In the genomic region with DNA sequence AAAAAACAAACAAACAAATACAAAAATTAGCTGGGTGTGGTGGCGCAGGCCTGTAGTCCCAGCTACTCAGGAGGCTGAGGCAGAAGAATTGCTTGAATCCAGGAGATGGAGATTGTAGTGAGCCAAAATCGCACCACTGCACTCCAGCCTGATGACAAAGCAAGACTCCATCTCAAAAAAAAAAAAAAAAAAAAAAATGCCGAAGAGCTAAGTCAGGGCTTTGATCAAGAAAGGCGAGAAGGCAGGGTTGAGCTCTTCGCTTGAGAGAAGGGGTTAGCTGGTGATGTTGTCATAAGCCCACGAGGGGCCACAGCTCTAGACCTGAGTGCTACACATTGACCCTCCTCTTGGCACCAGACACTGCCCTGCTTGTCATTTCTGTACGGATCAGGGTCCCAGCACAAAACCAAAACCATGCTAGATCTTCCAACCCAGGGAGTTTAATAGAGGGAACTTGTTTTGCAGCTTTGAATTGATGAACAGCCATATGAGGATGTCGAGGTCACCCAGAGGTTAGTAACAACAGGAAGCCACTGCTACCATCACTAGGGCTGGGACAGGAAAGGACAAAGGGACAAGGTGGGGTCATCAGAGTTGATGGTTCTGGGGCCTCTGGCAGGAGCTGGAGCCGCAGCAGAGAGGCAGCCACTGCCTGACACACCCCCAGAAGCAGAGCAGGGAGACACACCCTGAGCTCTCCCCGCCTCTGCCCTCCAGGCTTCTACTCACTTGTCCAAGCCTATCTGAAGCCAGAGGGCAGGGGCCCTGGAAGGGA, we compare ENCODE assay signal across 1 cellular context.
TF ChIP-seq lines count a peak whose summit lies in the region.

No MANE protein-coding gene starts in this region.

TF ChIP-seq in HepG2, 621 proteins besides CTCF, POLR2A, EP300 and RAD21 (continued from another document and continues in another):
- TF ChIP-seq, protein P1, sequence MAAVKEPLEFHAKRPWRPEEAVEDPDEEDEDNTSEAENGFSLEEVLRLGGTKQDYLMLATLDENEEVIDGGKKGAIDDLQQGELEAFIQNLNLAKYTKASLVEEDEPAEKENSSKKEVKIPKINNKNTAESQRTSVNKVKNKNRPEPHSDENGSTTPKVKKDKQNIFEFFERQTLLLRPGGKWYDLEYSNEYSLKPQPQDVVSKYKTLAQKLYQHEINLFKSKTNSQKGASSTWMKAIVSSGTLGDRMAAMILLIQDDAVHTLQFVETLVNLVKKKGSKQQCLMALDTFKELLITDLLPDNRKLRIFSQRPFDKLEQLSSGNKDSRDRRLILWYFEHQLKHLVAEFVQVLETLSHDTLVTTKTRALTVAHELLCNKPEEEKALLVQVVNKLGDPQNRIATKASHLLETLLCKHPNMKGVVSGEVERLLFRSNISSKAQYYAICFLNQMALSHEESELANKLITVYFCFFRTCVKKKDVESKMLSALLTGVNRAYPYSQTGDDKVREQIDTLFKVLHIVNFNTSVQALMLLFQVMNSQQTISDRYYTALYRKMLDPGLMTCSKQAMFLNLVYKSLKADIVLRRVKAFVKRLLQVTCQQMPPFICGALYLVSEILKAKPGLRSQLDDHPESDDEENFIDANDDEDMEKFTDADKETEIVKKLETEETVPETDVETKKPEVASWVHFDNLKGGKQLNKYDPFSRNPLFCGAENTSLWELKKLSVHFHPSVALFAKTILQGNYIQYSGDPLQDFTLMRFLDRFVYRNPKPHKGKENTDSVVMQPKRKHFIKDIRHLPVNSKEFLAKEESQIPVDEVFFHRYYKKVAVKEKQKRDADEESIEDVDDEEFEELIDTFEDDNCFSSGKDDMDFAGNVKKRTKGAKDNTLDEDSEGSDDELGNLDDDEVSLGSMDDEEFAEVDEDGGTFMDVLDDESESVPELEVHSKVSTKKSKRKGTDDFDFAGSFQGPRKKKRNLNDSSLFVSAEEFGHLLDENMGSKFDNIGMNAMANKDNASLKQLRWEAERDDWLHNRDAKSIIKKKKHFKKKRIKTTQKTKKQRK (IDR thresholded peaks at IDR 0.05; ENCODE audit: low read length): no peak
- TF ChIP-seq SCMH1 (CRISPR knock-in tag; IDR thresholded peaks at IDR 0.05; ENCODE audit: borderline replicate concordance) (no peak), RELA (CRISPR knock-in tag; IDR thresholded peaks at IDR 0.05) (no peak), ATF6 (CRISPR knock-in tag; conservative IDR thresholded peaks at IDR 0.05) (no peak), SRY (CRISPR knock-in tag; IDR thresholded peaks at IDR 0.05) (no peak), POLR2AphosphoS2 (IDR thresholded peaks at IDR 0.05; ENCODE audit: low read depth, low read length) (no peak), ZNF121 (CRISPR knock-in tag; IDR thresholded peaks at IDR 0.05) (no peak), AGO1 (IDR thresholded peaks at IDR 0.05; ENCODE audit: low read depth, low read length, poor library complexity, severe bottlenecking) (no peak), ZNF577 (CRISPR knock-in tag; IDR thresholded peaks at IDR 0.05; ENCODE audit: borderline replicate concordance, low read depth) (no peak; the same call in 1 of the 2 replicates), ETV6 (CRISPR knock-in tag; conservative IDR thresholded peaks at IDR 0.05) (no peak), SATB2 (CRISPR knock-in tag; IDR thresholded peaks at IDR 0.05) (no peak), HIVEP1 (CRISPR knock-in tag; IDR thresholded peaks at IDR 0.05) (no peak), GLI4 (CRISPR knock-in tag; IDR thresholded peaks at IDR 0.05; ENCODE audit: borderline replicate concordance) (no peak), ELF4 (CRISPR knock-in tag; IDR thresholded peaks at IDR 0.05; ENCODE audit: borderline replicate concordance) (no peak), ZNF749 (CRISPR knock-in tag; IDR thresholded peaks at IDR 0.05; ENCODE audit: borderline replicate concordance) (no peak), ZNF816 (CRISPR knock-in tag; IDR thresholded peaks at IDR 0.05; ENCODE audit: borderline replicate concordance) (no peak), THAP11 (CRISPR knock-in tag; IDR thresholded peaks at IDR 0.05) (no peak), MXD4 (CRISPR knock-in tag; IDR thresholded peaks at IDR 0.05) (no peak), NRL (CRISPR knock-in tag; IDR thresholded peaks at IDR 0.05; ENCODE audit: borderline replicate concordance) (no peak), GABPB1 (CRISPR knock-in tag; IDR thresholded peaks at IDR 0.05) (0 out of 2 replicates have a peak, but pooled peaks have one; percentile 27), KDM6A (CRISPR knock-in tag; IDR thresholded peaks at IDR 0.05; ENCODE audit: low read depth) (no peak), PITX1 (CRISPR knock-in tag; IDR thresholded peaks at IDR 0.05) (peak; percentile 52; the same call in 1 of the 2 replicates), KLF6 (CRISPR knock-in tag; IDR thresholded peaks at IDR 0.05) (no peak), ARID5B (CRISPR knock-in tag; IDR thresholded peaks at IDR 0.05) (peak; percentile 53), CHCHD3 (CRISPR knock-in tag; IDR thresholded peaks at IDR 0.05) (no peak), REXO4 (CRISPR knock-in tag; IDR thresholded peaks at IDR 0.05; ENCODE audit: borderline replicate concordance) (no peak), MXI1 (IDR thresholded peaks at IDR 0.05; ENCODE audit: borderline replicate concordance, low read depth, low read length) (no peak), MTF1 (CRISPR knock-in tag; IDR thresholded peaks at IDR 0.05) (no peak), ZNF776 (CRISPR knock-in tag; IDR thresholded peaks at IDR 0.05) (no peak), ZZZ3 (CRISPR knock-in tag; IDR thresholded peaks at IDR 0.05; ENCODE audit: borderline replicate concordance) (peak; percentile 48; the same call in 1 of the 2 replicates), SIN3A (IDR thresholded peaks at IDR 0.05; ENCODE audit: borderline replicate concordance, low read depth, low read length) (no peak), TCF7 (IDR thresholded peaks at IDR 0.05; ENCODE audit: low read depth) (no peak; the same call in 1 of the 2 replicates), ZNF460 (CRISPR knock-in tag; IDR thresholded peaks at IDR 0.05; ENCODE audit: borderline replicate concordance) (no peak), DZIP1 (CRISPR knock-in tag; IDR thresholded peaks at IDR 0.05) (no peak)
- TF ChIP-seq, protein P2, sequence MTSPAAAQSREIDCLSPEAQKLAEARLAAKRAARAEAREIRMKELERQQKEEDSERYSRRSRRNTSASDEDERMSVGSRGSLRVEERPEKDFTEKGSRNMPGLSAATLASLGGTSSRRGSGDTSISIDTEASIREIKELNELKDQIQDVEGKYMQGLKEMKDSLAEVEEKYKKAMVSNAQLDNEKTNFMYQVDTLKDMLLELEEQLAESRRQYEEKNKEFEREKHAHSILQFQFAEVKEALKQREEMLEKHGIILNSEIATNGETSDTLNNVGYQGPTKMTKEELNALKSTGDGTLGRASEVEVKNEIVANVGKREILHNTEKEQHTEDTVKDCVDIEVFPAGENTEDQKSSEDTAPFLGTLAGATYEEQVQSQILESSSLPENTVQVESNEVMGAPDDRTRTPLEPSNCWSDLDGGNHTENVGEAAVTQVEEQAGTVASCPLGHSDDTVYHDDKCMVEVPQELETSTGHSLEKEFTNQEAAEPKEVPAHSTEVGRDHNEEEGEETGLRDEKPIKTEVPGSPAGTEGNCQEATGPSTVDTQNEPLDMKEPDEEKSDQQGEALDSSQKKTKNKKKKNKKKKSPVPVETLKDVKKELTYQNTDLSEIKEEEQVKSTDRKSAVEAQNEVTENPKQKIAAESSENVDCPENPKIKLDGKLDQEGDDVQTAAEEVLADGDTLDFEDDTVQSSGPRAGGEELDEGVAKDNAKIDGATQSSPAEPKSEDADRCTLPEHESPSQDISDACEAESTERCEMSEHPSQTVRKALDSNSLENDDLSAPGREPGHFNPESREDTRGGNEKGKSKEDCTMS (CRISPR knock-in tag; conservative IDR thresholded peaks at IDR 0.05): no peak
- TF ChIP-seq, protein P3, sequence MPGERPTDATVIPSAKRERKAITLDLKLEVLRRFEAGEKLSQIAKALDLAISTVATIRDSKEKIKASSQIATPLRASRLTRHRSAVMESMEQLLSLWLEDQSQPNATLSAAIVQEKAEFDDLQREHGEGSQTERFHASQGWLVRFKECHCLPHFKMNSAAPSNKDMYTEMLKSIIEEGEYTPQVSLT (CRISPR knock-in tag; IDR thresholded peaks at IDR 0.05; ENCODE audit: borderline replicate concordance, low read depth): no peak
- TF ChIP-seq, protein P4, sequence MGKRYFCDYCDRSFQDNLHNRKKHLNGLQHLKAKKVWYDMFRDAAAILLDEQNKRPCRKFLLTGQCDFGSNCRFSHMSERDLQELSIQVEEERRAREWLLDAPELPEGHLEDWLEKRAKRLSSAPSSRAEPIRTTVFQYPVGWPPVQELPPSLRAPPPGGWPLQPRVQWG (CRISPR knock-in tag; IDR thresholded peaks at IDR 0.05; ENCODE audit: borderline replicate concordance, low read depth): no peak
- TF ChIP-seq, protein P5, sequence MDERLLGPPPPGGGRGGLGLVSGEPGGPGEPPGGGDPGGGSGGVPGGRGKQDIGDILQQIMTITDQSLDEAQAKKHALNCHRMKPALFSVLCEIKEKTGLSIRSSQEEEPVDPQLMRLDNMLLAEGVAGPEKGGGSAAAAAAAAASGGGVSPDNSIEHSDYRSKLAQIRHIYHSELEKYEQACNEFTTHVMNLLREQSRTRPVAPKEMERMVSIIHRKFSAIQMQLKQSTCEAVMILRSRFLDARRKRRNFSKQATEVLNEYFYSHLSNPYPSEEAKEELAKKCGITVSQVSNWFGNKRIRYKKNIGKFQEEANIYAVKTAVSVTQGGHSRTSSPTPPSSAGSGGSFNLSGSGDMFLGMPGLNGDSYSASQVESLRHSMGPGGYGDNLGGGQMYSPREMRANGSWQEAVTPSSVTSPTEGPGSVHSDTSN (CRISPR knock-in tag; IDR thresholded peaks at IDR 0.05): no peak
- TF ChIP-seq, protein P6, sequence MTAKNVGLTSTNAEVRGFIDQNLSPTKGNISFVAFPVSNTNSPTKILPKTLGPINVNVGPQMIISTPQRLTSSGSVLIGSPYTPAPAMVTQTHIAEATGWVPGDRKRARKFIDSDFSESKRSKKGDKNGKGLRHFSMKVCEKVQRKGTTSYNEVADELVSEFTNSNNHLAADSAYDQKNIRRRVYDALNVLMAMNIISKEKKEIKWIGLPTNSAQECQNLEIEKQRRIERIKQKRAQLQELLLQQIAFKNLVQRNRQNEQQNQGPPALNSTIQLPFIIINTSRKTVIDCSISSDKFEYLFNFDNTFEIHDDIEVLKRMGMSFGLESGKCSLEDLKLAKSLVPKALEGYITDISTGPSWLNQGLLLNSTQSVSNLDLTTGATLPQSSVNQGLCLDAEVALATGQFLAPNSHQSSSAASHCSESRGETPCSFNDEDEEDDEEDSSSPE (CRISPR knock-in tag; IDR thresholded peaks at IDR 0.05): no peak
